9 cellular contexts compared by ENCODE assay signal in the genomic region with DNA sequence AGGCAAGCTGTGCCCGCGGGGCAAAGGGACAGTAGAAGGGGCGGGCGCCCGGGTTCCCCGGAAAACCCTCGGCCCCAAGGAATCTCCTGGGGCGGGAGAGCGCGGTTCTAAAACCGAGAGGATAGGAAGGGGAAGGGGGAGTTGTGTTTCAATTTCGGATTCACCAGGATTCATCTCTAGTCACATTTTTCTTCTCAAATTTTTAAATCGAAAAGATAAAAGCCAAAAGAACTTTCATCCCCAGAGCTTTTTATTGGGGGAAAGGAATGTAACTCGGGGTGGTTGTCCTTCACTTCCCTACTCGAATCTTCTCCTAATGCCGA. TPM values are rescaled to one million over a fixed set of nuclear protein-coding genes. Genes with fewer than 3 reads are reported as not detected.
DNase-seq lines count a peak whose midpoint lies in the region; ATAC-seq and TF ChIP-seq lines count a peak whose summit lies in the region.
"Had no signal": no experiment of that assay in that cellular context is flagged by ENCODE, and none has a peak within 500 bp of the region (broad histone marks: within the 10 kb centered on the region; RNA-seq: fewer than 3 reads in every experiment).

No MANE protein-coding gene starts in this region.

- H3K27ac ChIP-seq in left ventricle myocardium inferior (replicated peaks) (peak overlapping the region; percentile 95), muscle layer of colon (ENCODE audit: low read depth, low read length) (peak overlapping the region; percentile 88), vagina (peak overlapping the region; percentile 91)

- no peaks in the 10 kb centered on the region for H3K36me3 Mint-ChIP-seq in chondrocyte (ENCODE audit: low read depth)

- H3K4me3 ChIP-seq in left ventricle myocardium inferior (peak overlapping the region; percentile 84), muscle layer of colon (ENCODE audit: low read depth in 1 of 2, low read length in 2 of 2) (peak overlapping the region; percentile 72 to 79), vagina (peak overlapping the region; percentile 62 to 63), BE2C (ENCODE audit: low read depth, low read length) (no peak overlapping the region)

- H3K9me3 ChIP-seq in left ventricle myocardium inferior (replicated peaks) (no peaks in the 10 kb centered on the region), muscle layer of colon (ENCODE audit: low read length) (no peaks in the 10 kb centered on the region), vagina (no peaks in the 10 kb centered on the region), BE2C (peaks cover 3% of the 10 kb centered on the region; the same call in 1 of the 2 replicates)

- no peak for TF ChIP-seq POLR2A in vagina (IDR thresholded peaks at IDR 0.05)

- DNase-seq in left ventricle myocardium inferior (no peak), Right ventricle myocardium superior (no peak), chondrocyte (ENCODE audit: low spot score) (no peak), vagina (ENCODE audit: extremely low spot score in 2 of 2) (no peak), BE2C (no peak)
- DNase-seq: DND-41 had no signal

- H3K36me3 ChIP-seq in left ventricle myocardium inferior (peaks cover 18% of the 10 kb centered on the region), muscle layer of colon (ENCODE audit: insufficient read depth, low read length) (peaks cover 7% of the 10 kb centered on the region), vagina (no peaks in the 10 kb centered on the region), BE2C (no peaks in the 10 kb centered on the region)

- TF ChIP-seq CTCF in left ventricle myocardium inferior (IDR thresholded peaks at IDR 0.05; ENCODE audit: borderline replicate concordance), result no peak
- TF ChIP-seq CTCF in chondrocyte (IDR thresholded peaks at IDR 0.05), result no peak
- TF ChIP-seq CTCF in vagina (IDR thresholded peaks at IDR 0.05), result no peak
- no peak for TF ChIP-seq CTCF in BE2C (IDR thresholded peaks at IDR 0.05; ENCODE audit: low read depth, low read length)

- H3K27me3 ChIP-seq in left ventricle myocardium inferior (ENCODE audit: low read depth) (peaks cover 46% of the 10 kb centered on the region), muscle layer of colon (ENCODE audit: control insufficient read depth in 1 of 2, insufficient read depth in 2 of 2, low read length in 2 of 2) (peaks cover 20 to 27% of the 10 kb centered on the region in 2 donors), vagina (no peaks in the 10 kb centered on the region), BE2C (peaks cover 94% of the 10 kb centered on the region)

- peaks cover 19% of the 10 kb centered on the region for H3K27me3 Mint-ChIP-seq in chondrocyte (ENCODE audit: low read depth)

- H3K9me3 Mint-ChIP-seq in chondrocyte (ENCODE audit: low read depth), result no peaks in the 10 kb centered on the region

- H3K4me3 Mint-ChIP-seq in chondrocyte (ENCODE audit: unreplicated experiment), result peak overlapping the region; percentile 84

- H3K4me1 Mint-ChIP-seq in chondrocyte (ENCODE audit: low read depth), result peaks cover 52% of the 10 kb centered on the region

- no peak for ATAC-seq in Right ventricle myocardium superior (ENCODE audit: poor library complexity)
- no peak for ATAC-seq in GM21723 (IDR thresholded peaks at IDR 0.05; ENCODE audit: unreplicated experiment)
- ATAC-seq in HG03045 (IDR thresholded peaks at IDR 0.05; ENCODE audit: unreplicated experiment), result no peak

- H3K4me1 ChIP-seq in left ventricle myocardium inferior (peaks cover 70% of the 10 kb centered on the region), muscle layer of colon (ENCODE audit: insufficient read depth, low read length) (peaks cover 14% of the 10 kb centered on the region), vagina (peaks cover 30% of the 10 kb centered on the region), BE2C (no peaks in the 10 kb centered on the region)

- intact Hi-C loops in left ventricle myocardium inferior (cut with micrococcal nuclease), result no loop called here
- intact Hi-C loops in Right ventricle myocardium superior (cut with DNase I), result loop anchor here (2.0 to 10.0 kb wide), 3 partner anchors 80 to 410 kb away; no protein-coding TSS in a partner anchor
- intact Hi-C loops in vagina (cut with DNase I), result no loop called here

- peak overlapping the region; percentile 33 for H3K9ac ChIP-seq in muscle layer of colon (ENCODE audit: low read length)

- no peak overlapping the region for H3K27ac Mint-ChIP-seq in chondrocyte (ENCODE audit: unreplicated experiment)

RNA-seq across cellular contexts. Expression of gene BMP4, which starts 1.4 kb away (rescaled TPM):
- total RNA-seq in left ventricle myocardium inferior (9.8 TPM), Right ventricle myocardium superior (8.8 TPM), chondrocyte (2.9 to 9.0 TPM (median 3.4 TPM) in 3 replicates), vagina (31.4 TPM)
- polyA plus RNA-seq in BE2C (2012; ENCODE audit: insufficient read depth, insufficient read length, low read depth), result 0.51 TPM
